Comparison of ENCODE assay signal across 12 cellular contexts in genomic region chr4:4455199-4455865, GRCh38.
A peak's percentile ranks its signal among the peaks of the same experiment; 100 is the strongest.
DNase-seq lines count a peak whose midpoint lies in the region; ATAC-seq lines count a peak whose summit lies in the region.
"Had no signal": no experiment of that assay in that cellular context is flagged by ENCODE, and none has a peak within 500 bp of the region (broad histone marks: within the 10 kb centered on the region; RNA-seq: fewer than 3 reads in every experiment).

No MANE protein-coding gene starts in this region.

- peaks cover 5 to 7% of the 10 kb centered on the region in 2 experiments for H3K36me3 ChIP-seq in trophoblast cell (ENCODE audit: control insufficient read depth in 1 of 2, insufficient read depth in 2 of 2, low read length in 2 of 2)

- peak overlapping the region; percentile 71 for H2AK5ac ChIP-seq in trophoblast cell (ENCODE audit: low read length)

- H3K14ac ChIP-seq in trophoblast cell (ENCODE audit: low read length), result peak overlapping the region; percentile 80

- H2BK12ac ChIP-seq in trophoblast cell (ENCODE audit: low read length), result peak overlapping the region; percentile 96

- peak overlapping the region; percentile 17 for H4K8ac ChIP-seq in trophoblast cell (ENCODE audit: low read depth, low read length)

- H3K4ac ChIP-seq in trophoblast cell (ENCODE audit: low read depth, low read length), result peak overlapping the region; percentile 76

- H3K4me3 ChIP-seq in trophoblast cell (ENCODE audit: low read depth, low read length), result no peak overlapping the region

- no peaks in the 10 kb centered on the region for H3K27me3 ChIP-seq in trophoblast cell (ENCODE audit: insufficient read depth, low read length)

- no peak overlapping the region for H2AFZ ChIP-seq in trophoblast cell (ENCODE audit: insufficient read depth, low read length, poor library complexity)

- H4K91ac ChIP-seq in trophoblast cell (ENCODE audit: low read depth, low read length), result peak overlapping the region; percentile 90

- peaks cover 19 to 30% of the 10 kb centered on the region in 2 experiments for H3K4me1 ChIP-seq in trophoblast cell (ENCODE audit: control insufficient read depth in 1 of 2, insufficient read depth in 2 of 2, low read length in 2 of 2)

- WGBS in trophoblast cell (ENCODE audit: extremely low coverage, insufficient coverage, insufficient read length), result no CpG with 5 or more reads among the region's 5 CpGs

- no peak overlapping the region for H3K4me2 ChIP-seq in trophoblast cell (ENCODE audit: low read length)

- peak; percentile 96 for ATAC-seq in GM19324 (IDR thresholded peaks at IDR 0.05; ENCODE audit: low FRiP score, unreplicated experiment)
- ATAC-seq in HG02852 (IDR thresholded peaks at IDR 0.05; ENCODE audit: unreplicated experiment), result peak; percentile 70
- ATAC-seq: activated CD8-positive, alpha-beta memory T cell treated with anti-CD3 and anti-CD28 coated beads, Interleukin-2, amount 10 ng/mL, durations not matched to agents 7 days and 5 days; naive thymus-derived CD8-positive, alpha-beta T cell had no signal

- peak overlapping the region; percentile 65 for H2BK120ac ChIP-seq in trophoblast cell (ENCODE audit: insufficient read depth, low read length, poor library complexity)

- H3K79me1 ChIP-seq in trophoblast cell (ENCODE audit: low read length), result peaks cover 33% of the 10 kb centered on the region

- H3K79me2 ChIP-seq in trophoblast cell (ENCODE audit: control insufficient read depth, insufficient read depth, low read length, poor library complexity), result peaks cover 4% of the 10 kb centered on the region

- peak overlapping the region; percentile 94 for H2BK5ac ChIP-seq in trophoblast cell (ENCODE audit: low read depth, low read length, poor library complexity)

- H3K18ac ChIP-seq in trophoblast cell (ENCODE audit: low read length), result peak overlapping the region; percentile 86

- no peaks in the 10 kb centered on the region for H3K9me3 ChIP-seq in trophoblast cell (ENCODE audit: insufficient read depth, low read depth, low read length)

- H3K9ac ChIP-seq in trophoblast cell (ENCODE audit: low read length), result no peak overlapping the region

- no peak overlapping the region for H3K23ac ChIP-seq in trophoblast cell (ENCODE audit: low read length)

- peak overlapping the region; percentile 37 for H4K12ac ChIP-seq in trophoblast cell (ENCODE audit: low read depth, low read length)

- H3K27ac ChIP-seq in trophoblast cell (ENCODE audit: low read depth, low read length), result peak overlapping the region; percentile 87

- DNase-seq in NCI-H187 treated with DMSO at 0.1 percent for 48 hours (lab: John Stamatoyannopoulos, UW) (peak; percentile 80), trophoblast cell (no peak), pons (ENCODE audit: low spot score) (no peak), T-helper 1 cell (no peak)
- DNase-seq in effector CD4-positive, alpha-beta T cell, result no peak
- DNase-seq: activated CD8-positive, alpha-beta memory T cell treated with anti-CD3 and anti-CD28 coated beads, Interleukin-2, amount 10 ng/mL, durations not matched to agents 7 days and 5 days; aorta; naive thymus-derived CD8-positive, alpha-beta T cell; NCI-H446; stimulated activated CD4-positive, alpha-beta T cell treated with anti-CD3 and anti-CD28 coated beads, Interleukin-15, amount 100 ng/mL, for 24 hours had no signal
